ENCODE assay signal across 27 cellular contexts in the genomic region with DNA sequence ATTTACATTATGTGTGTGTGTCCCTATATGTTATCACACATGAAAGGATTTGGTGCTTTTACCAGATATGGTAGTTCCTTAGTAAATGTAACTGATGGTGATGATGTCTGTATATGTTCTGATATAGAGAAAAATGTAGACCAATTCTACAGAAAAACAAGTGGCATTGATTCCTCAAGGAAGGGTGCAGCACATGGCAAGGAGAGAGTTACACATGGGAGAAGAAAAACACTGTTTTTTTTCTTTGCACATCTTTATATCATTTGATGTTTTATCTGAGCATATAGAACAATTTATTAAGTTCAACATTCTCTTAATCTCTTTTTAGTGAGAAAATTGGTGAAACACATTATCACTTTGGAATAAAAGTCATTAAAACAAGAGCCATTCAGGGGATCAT.
"Had no signal": no experiment of that assay in that cellular context is flagged by ENCODE, and none has a peak within 500 bp of the region (broad histone marks: within the 10 kb centered on the region; RNA-seq: fewer than 3 reads in every experiment).

No MANE protein-coding gene starts in this region.

- H3K4me3 ChIP-seq: stomach, suprapubic skin, testis, thoracic aorta, thyroid gland, tibial artery, tibial nerve, transverse colon, upper lobe of left lung, upper lobe of right lung, uterus, vagina had no signal

- H3K27me3 ChIP-seq: stomach, suprapubic skin, testis, thyroid gland, tibial artery, tibial nerve, transverse colon, upper lobe of left lung, upper lobe of right lung, uterus, vagina had no signal

- H3K4me1 ChIP-seq: stomach, suprapubic skin, testis, thyroid gland, tibial artery, tibial nerve, transverse colon, upper lobe of left lung, upper lobe of right lung, uterus, vagina had no signal

- FAIRE-seq: urothelium cell line had no signal

- H3K36me3 ChIP-seq: stomach, suprapubic skin, thoracic aorta, thyroid gland, tibial artery, tibial nerve, transverse colon, upper lobe of left lung, upper lobe of right lung, uterus, vagina had no signal

- H3K27ac ChIP-seq: stomach, suprapubic skin, testis, thoracic aorta, thyroid gland, tibial artery, tibial nerve, transverse colon, upper lobe of left lung, upper lobe of right lung, uterus, vagina had no signal

- ATAC-seq: stimulated activated effector memory CD8-positive, alpha-beta T cell treated with anti-CD3 and anti-CD28 coated beads, Interleukin-12 subunit alpha, Interleukin-12 subunit beta, amount 100 ng/mL, for 72 hours; stimulated activated memory B cell treated with anti-CD40 and anti-IgM and Interleukin-4, amounts not matched to agents 10 μg/mL and 1 μg/mL and 100 μg/mL, for 72 hours; stimulated activated naive B cell treated with anti-CD40 and anti-IgM and Interleukin-4, amounts not matched to agents 10 μg/mL and 1 μg/mL and 100 μg/mL, for 72 hours; stimulated activated naive CD8-positive, alpha-beta T cell treated with anti-CD3 and anti-CD28 coated beads, Interleukin-15, amount 100 ng/mL, for 72 hours; stimulated activated naive CD8-positive, alpha-beta T cell treated with anti-CD3 and anti-CD28 coated beads, Interleukin-15, Interleukin-2, amounts not matched to agents 100 U/mL and 50 U/mL, for 24 hours; upper lobe of right lung had no signal

- H3K9me3 ChIP-seq: stomach, suprapubic skin, testis, thoracic aorta, thyroid gland, tibial artery, tibial nerve, transverse colon, upper lobe of left lung, upper lobe of right lung, uterus, vagina had no signal

- DNase-seq: stimulated activated CD4-positive, alpha-beta T cell treated with anti-CD3 and anti-CD28 coated beads, Interleukin-2, amount 100 ng/mL, for 48 hours; stimulated activated CD4-positive, alpha-beta T cell treated with anti-CD3 and anti-CD28 coated beads, Interleukin-4, amount 100 ng/mL, for 1 hour; stimulated activated CD4-positive, alpha-beta T cell treated with anti-CD3 and anti-CD28 coated beads, Interleukin-4, amount 100 ng/mL, for 24 hours; stimulated activated CD4-positive, alpha-beta T cell treated with anti-CD3 and anti-CD28 coated beads, Interleukin-4, amount 100 ng/mL, for 4 hours; stimulated activated CD8-positive, alpha-beta memory T cell treated with anti-CD3 and anti-CD28 coated beads, Interleukin-4, amount 100 ng/mL, for 48 hours; stimulated activated naive B cell treated with anti-CD40 and anti-IgM and Interleukin-4, amounts not matched to agents 10 μg/mL and 1 μg/mL and 100 μg/mL, for 72 hours; stimulated activated naive CD4-positive, alpha-beta T cell; stimulated activated naive CD4-positive, alpha-beta T cell treated with Interleukin-2 at 50 U/mL for 16 hours; stimulated activated naive CD8-positive, alpha-beta T cell treated with anti-CD3 and anti-CD28 coated beads, Interleukin-15, amount 100 ng/mL, for 72 hours; stimulated activated naive CD8-positive, alpha-beta T cell treated with anti-CD3 and anti-CD28 coated beads, Interleukin-15, Interleukin-2, amounts not matched to agents 100 U/mL and 50 U/mL, for 24 hours; stomach; substantia nigra; testis; thyroid gland; tibial artery; transverse colon; trophoblast cell; upper lobe of left lung; upper lobe of right lung; uterus had no signal
